In genomic region chr10:24385776-24386175, GRCh38 we compare ENCODE assay signal across 12 cellular contexts.
A peak's percentile ranks its signal among the peaks of the same experiment; 100 is the strongest.
DNase-seq lines count a peak whose midpoint lies in the region; ATAC-seq and TF ChIP-seq lines count a peak whose summit lies in the region.
"Had no signal": no experiment of that assay in that cellular context is flagged by ENCODE, and none has a peak within 500 bp of the region (broad histone marks: within the 10 kb centered on the region; RNA-seq: fewer than 3 reads in every experiment).

No MANE protein-coding gene starts in this region.

- H3K27ac Mint-ChIP-seq in mesothelial cell of epicardium = peak overlapping the region; percentile 98
- H3K27ac Mint-ChIP-seq: activated naive CD8-positive, alpha-beta T cell had no signal

- no peaks in the 10 kb centered on the region for H3K9me3 Mint-ChIP-seq in mesothelial cell of epicardium

- no peak for TF ChIP-seq CTCF in cardiac fibroblast (IDR thresholded peaks at IDR 0.05; ENCODE audit: low read depth, low read length)
- no peak for TF ChIP-seq CTCF in mesothelial cell of epicardium (IDR thresholded peaks at IDR 0.05; ENCODE audit: unreplicated experiment)

- H3K4me3 ChIP-seq in cardiac fibroblast (replicated peaks in 1 of 2; ENCODE audit: low read depth in 2 of 2, low read length in 2 of 2) = no peak overlapping the region

- ATAC-seq in HG03097 (IDR thresholded peaks at IDR 0.05; ENCODE audit: low FRiP score, unreplicated experiment) = no peak

- DNase-seq in LHCN-M2 (ENCODE audit: low read depth) = peak; percentile 80
- DNase-seq in cardiac fibroblast (ENCODE audit: low read depth in 2 of 2) = peak; percentile 79 to 92
- peak in 1 of 2 experiments; percentile 41 for DNase-seq in mesothelial cell of epicardium (ENCODE audit: low spot score in 2 of 2, unreplicated experiment in 2 of 2)
- peak; percentile 25 for DNase-seq in stromal cell of bone marrow (ENCODE audit: low read depth)
- no peak for DNase-seq in activated CD8-positive, alpha-beta memory T cell treated with anti-CD3 and anti-CD28 coated beads, Interleukin-2, amount 50 U/mL, for 48 hours
- no peak for DNase-seq in NCI-H748 (lab: John Stamatoyannopoulos, UW; ENCODE audit: unreplicated experiment)
- DNase-seq: CD4-positive, CD25-positive, alpha-beta regulatory T cell; NCI-H187 treated with DMSO at 0.1 percent for 48 hours; NCI-H526 treated with DMSO at 0.1 percent for 48 hours; T-helper 1 cell had no signal

- no peak overlapping the region for H3K4me3 Mint-ChIP-seq in mesothelial cell of epicardium
- H3K4me3 Mint-ChIP-seq: activated naive CD8-positive, alpha-beta T cell had no signal

- H3K4me1 Mint-ChIP-seq in mesothelial cell of epicardium = peaks cover 58% of the 10 kb centered on the region

- peaks cover 29% of the 10 kb centered on the region for H3K36me3 Mint-ChIP-seq in mesothelial cell of epicardium
- H3K36me3 Mint-ChIP-seq: activated naive CD8-positive, alpha-beta T cell; CD4-positive, CD25-positive, alpha-beta regulatory T cell had no signal

- H3K27me3 Mint-ChIP-seq in mesothelial cell of epicardium (ENCODE audit: low read depth) = no peaks in the 10 kb centered on the region

Comparison
In these comparisons a context has a peak if more than half of its experiments do, and no peak if none do; other contexts are left out.
1. DNase-seq: peak in LHCN-M2 (single experiment), cardiac fibroblast (2 of 2) and stromal cell of bone marrow (single experiment); none in activated CD8-positive, alpha-beta memory T cell treated with anti-CD3 and anti-CD28 coated beads, Interleukin-2, amount 50 U/mL, for 48 hours (single experiment) and NCI-H748 (single experiment).